In genomic region chr12:27539191-27539631, GRCh38 we compare ENCODE assay signal across 1 cellular context.
TF ChIP-seq lines count a peak whose summit lies in the region.

No MANE protein-coding gene starts in this region.

TF ChIP-seq in HEK293, 187 proteins besides CTCF, POLR2A, EP300 and RAD21 (continued from another document):
- TF ChIP-seq, protein P1, sequence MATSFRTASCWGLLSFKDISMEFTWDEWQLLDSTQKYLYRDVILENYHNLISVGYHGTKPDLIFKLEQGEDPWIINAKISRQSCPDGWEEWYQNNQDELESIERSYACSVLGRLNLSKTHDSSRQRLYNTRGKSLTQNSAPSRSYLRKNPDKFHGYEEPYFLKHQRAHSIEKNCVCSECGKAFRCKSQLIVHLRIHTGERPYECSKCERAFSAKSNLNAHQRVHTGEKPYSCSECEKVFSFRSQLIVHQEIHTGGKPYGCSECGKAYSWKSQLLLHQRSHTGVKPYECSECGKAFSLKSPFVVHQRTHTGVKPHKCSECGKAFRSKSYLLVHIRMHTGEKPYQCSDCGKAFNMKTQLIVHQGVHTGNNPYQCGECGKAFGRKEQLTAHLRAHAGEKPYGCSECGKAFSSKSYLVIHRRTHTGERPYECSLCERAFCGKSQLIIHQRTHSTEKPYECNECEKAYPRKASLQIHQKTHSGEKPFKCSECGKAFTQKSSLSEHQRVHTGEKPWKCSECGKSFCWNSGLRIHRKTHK (tag by site-specific recombination; IDR thresholded peaks at IDR 0.05): no peak
- no peak for TF ChIP-seq ZNF473 (tag by site-specific recombination; IDR thresholded peaks at IDR 0.05)
- TF ChIP-seq FEZF1 (tag by site-specific recombination; IDR thresholded peaks at IDR 0.05): peak; percentile 75
- no peak for TF ChIP-seq ZNF133 (tag by site-specific recombination; IDR thresholded peaks at IDR 0.05)
- no peak for TF ChIP-seq ZNF16 (tag by site-specific recombination; IDR thresholded peaks at IDR 0.05; ENCODE audit: low read depth)
- TF ChIP-seq ZFHX2 (tag by site-specific recombination; conservative IDR thresholded peaks at IDR 0.05): peak; percentile 50
- 0 out of 2 replicates have a peak, but pooled peaks have one; percentile 38 for TF ChIP-seq GFI1B (tag by site-specific recombination; IDR thresholded peaks at IDR 0.05)
- no peak for TF ChIP-seq ZBTB20 (tag by site-specific recombination; IDR thresholded peaks at IDR 0.05)
- TF ChIP-seq, protein P2, sequence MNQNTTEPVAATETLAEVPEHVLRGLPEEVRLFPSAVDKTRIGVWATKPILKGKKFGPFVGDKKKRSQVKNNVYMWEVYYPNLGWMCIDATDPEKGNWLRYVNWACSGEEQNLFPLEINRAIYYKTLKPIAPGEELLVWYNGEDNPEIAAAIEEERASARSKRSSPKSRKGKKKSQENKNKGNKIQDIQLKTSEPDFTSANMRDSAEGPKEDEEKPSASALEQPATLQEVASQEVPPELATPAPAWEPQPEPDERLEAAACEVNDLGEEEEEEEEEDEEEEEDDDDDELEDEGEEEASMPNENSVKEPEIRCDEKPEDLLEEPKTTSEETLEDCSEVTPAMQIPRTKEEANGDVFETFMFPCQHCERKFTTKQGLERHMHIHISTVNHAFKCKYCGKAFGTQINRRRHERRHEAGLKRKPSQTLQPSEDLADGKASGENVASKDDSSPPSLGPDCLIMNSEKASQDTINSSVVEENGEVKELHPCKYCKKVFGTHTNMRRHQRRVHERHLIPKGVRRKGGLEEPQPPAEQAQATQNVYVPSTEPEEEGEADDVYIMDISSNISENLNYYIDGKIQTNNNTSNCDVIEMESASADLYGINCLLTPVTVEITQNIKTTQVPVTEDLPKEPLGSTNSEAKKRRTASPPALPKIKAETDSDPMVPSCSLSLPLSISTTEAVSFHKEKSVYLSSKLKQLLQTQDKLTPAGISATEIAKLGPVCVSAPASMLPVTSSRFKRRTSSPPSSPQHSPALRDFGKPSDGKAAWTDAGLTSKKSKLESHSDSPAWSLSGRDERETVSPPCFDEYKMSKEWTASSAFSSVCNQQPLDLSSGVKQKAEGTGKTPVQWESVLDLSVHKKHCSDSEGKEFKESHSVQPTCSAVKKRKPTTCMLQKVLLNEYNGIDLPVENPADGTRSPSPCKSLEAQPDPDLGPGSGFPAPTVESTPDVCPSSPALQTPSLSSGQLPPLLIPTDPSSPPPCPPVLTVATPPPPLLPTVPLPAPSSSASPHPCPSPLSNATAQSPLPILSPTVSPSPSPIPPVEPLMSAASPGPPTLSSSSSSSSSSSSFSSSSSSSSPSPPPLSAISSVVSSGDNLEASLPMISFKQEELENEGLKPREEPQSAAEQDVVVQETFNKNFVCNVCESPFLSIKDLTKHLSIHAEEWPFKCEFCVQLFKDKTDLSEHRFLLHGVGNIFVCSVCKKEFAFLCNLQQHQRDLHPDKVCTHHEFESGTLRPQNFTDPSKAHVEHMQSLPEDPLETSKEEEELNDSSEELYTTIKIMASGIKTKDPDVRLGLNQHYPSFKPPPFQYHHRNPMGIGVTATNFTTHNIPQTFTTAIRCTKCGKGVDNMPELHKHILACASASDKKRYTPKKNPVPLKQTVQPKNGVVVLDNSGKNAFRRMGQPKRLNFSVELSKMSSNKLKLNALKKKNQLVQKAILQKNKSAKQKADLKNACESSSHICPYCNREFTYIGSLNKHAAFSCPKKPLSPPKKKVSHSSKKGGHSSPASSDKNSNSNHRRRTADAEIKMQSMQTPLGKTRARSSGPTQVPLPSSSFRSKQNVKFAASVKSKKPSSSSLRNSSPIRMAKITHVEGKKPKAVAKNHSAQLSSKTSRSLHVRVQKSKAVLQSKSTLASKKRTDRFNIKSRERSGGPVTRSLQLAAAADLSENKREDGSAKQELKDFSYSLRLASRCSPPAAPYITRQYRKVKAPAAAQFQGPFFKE (tag by site-specific recombination; IDR thresholded peaks at IDR 0.05; ENCODE audit: borderline replicate concordance): no peak
- TF ChIP-seq, protein P3, sequence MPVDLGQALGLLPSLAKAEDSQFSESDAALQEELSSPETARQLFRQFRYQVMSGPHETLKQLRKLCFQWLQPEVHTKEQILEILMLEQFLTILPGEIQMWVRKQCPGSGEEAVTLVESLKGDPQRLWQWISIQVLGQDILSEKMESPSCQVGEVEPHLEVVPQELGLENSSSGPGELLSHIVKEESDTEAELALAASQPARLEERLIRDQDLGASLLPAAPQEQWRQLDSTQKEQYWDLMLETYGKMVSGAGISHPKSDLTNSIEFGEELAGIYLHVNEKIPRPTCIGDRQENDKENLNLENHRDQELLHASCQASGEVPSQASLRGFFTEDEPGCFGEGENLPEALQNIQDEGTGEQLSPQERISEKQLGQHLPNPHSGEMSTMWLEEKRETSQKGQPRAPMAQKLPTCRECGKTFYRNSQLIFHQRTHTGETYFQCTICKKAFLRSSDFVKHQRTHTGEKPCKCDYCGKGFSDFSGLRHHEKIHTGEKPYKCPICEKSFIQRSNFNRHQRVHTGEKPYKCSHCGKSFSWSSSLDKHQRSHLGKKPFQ (tag by site-specific recombination; IDR thresholded peaks at IDR 0.05): 0 out of 2 replicates have a peak, but pooled peaks have one; percentile 30
- TF ChIP-seq ZNF843 (tag by site-specific recombination; IDR thresholded peaks at IDR 0.05): peak; percentile 75; the same call in 1 of the 2 replicates
- TF ChIP-seq, protein P4, sequence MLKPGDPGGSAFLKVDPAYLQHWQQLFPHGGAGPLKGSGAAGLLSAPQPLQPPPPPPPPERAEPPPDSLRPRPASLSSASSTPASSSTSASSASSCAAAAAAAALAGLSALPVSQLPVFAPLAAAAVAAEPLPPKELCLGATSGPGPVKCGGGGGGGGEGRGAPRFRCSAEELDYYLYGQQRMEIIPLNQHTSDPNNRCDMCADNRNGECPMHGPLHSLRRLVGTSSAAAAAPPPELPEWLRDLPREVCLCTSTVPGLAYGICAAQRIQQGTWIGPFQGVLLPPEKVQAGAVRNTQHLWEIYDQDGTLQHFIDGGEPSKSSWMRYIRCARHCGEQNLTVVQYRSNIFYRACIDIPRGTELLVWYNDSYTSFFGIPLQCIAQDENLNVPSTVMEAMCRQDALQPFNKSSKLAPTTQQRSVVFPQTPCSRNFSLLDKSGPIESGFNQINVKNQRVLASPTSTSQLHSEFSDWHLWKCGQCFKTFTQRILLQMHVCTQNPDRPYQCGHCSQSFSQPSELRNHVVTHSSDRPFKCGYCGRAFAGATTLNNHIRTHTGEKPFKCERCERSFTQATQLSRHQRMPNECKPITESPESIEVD (tag by site-specific recombination; IDR thresholded peaks at IDR 0.05): peak; percentile 97
- peak; percentile 62; the same call in 1 of the 2 replicates for TF ChIP-seq TRIM28 (IDR thresholded peaks at IDR 0.05; ENCODE audit: borderline replicate concordance, low read length)
- TF ChIP-seq ZIC2 (tag by site-specific recombination; IDR thresholded peaks at IDR 0.05): 0 out of 2 replicates have a peak, but pooled peaks have one; percentile 38
- no peak for TF ChIP-seq KLF7 (tag by site-specific recombination; IDR thresholded peaks at IDR 0.05; ENCODE audit: borderline replicate concordance)
